8 cellular contexts compared by ENCODE assay signal in genomic region chr3:27721717-27722564, GRCh38. TPM values are rescaled to one million over a fixed set of nuclear protein-coding genes. Genes with fewer than 3 reads are reported as not detected.
A peak's percentile ranks its signal among the peaks of the same experiment; 100 is the strongest.
DNase-seq lines count a peak whose midpoint lies in the region; ATAC-seq and TF ChIP-seq lines count a peak whose summit lies in the region.

Gene EOMES (minus strand): TSS chr3:27722323. CDS start chr3:27722294, 29 bp downstream.

- peak; percentile 35 for DNase-seq in MV-4-11 (lab: John Stamatoyannopoulos, UW)
- peak; percentile 59 for DNase-seq in T-helper 9 cell
- no peak for DNase-seq in brain microvascular endothelial cell
- no peak for DNase-seq in left lobe of liver (ENCODE audit: low spot score)
- peak; percentile 59 to 63 for DNase-seq in stimulated activated CD8-positive, alpha-beta memory T cell treated with anti-CD3 and anti-CD28 coated beads, Interleukin-2, amount 100 ng/mL, for 48 hours (ENCODE audit: low read depth in 2 of 2)
- no peak for DNase-seq in amygdala (lab: John Stamatoyannopoulos, UW)

- peaks cover 94% of the 10 kb centered on the region for H3K27me3 ChIP-seq in brain microvascular endothelial cell (replicated peaks)

- peak; percentile 42; the same call in 2 of the 3 replicates for TF ChIP-seq CTCF in GM12872 (IDR thresholded peaks at IDR 0.05; ENCODE audit: insufficient read depth, low read depth, low read length)
- peak; percentile 77 for TF ChIP-seq CTCF in HEK293 (tag by site-specific recombination; IDR thresholded peaks at IDR 0.05)
- TF ChIP-seq CTCF in brain microvascular endothelial cell (IDR thresholded peaks at IDR 0.05; ENCODE audit: low read depth, low read length, missing control alignments): peak; percentile 39

- H3K27ac ChIP-seq in HEK293 (ENCODE audit: extremely low read depth, low read depth, low read length) (peak within 1 kb of the TSS; percentile 46; the same call in 1 of the 2 replicates), brain microvascular endothelial cell (no peak within 1 kb of the TSS)

- POLR2A ChIA-PET in HEK293 (lab: Yijun Ruan, JAX): interaction anchor here (1.0 to 1.4 kb wide), 2 partner anchors 9 to 10 kb away, joined by 3 to 4 read pairs; no protein-coding TSS in a partner anchor

- in situ Hi-C loops in brain microvascular endothelial cell (cut with HindIII; ENCODE audit: low pct_ligation_motif_present, low sequenced_read_pairs): no loop called here

- no peaks in the 10 kb centered on the region for H3K9me3 ChIP-seq in HEK293 (ENCODE audit: control insufficient read depth, insufficient read depth, low read depth, low read length)

- H3K4me1 ChIP-seq in HEK293 (ENCODE audit: control insufficient read depth, insufficient read depth, low read length): no peaks in the 10 kb centered on the region

- H3K4me3 ChIP-seq in HEK293 (ENCODE audit: low read depth, low read length): peak within 1 kb of the TSS; percentile 64
- peak within 1 kb of the TSS; percentile 40 for H3K4me3 ChIP-seq in brain microvascular endothelial cell (ENCODE audit: low read depth, low read length)

- CTCF ChIA-PET in HEK293 (lab: Yijun Ruan, JAX): interaction anchor here (0.6 to 2.3 kb wide), 14 partner anchors 10 to 575 kb away, joined by 3 to 26 read pairs (median 3); no protein-coding TSS in a partner anchor

- peak; percentile 54 for ATAC-seq in left lobe of liver

- H3K36me3 ChIP-seq in HEK293 (ENCODE audit: control insufficient read depth in 2 of 2, insufficient read depth in 1 of 2, low read length in 2 of 2) (peaks cover 0 to 5% of the 10 kb centered on the region in 2 experiments; a peak in 1 of 3 replicates), brain microvascular endothelial cell (replicated peaks) (no peaks in the 10 kb centered on the region)

TF ChIP-seq in HEK293, 187 proteins besides CTCF, POLR2A, EP300 and RAD21 (continues in another document):
- TF ChIP-seq, protein P1, sequence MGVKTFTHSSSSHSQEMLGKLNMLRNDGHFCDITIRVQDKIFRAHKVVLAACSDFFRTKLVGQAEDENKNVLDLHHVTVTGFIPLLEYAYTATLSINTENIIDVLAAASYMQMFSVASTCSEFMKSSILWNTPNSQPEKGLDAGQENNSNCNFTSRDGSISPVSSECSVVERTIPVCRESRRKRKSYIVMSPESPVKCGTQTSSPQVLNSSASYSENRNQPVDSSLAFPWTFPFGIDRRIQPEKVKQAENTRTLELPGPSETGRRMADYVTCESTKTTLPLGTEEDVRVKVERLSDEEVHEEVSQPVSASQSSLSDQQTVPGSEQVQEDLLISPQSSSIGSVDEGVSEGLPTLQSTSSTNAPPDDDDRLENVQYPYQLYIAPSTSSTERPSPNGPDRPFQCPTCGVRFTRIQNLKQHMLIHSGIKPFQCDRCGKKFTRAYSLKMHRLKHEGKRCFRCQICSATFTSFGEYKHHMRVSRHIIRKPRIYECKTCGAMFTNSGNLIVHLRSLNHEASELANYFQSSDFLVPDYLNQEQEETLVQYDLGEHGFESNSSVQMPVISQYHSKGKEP (tag by site-specific recombination; IDR thresholded peaks at IDR 0.05): 0 out of 2 replicates have a peak, but pooled peaks have one; percentile 21
- TF ChIP-seq, protein P2, sequence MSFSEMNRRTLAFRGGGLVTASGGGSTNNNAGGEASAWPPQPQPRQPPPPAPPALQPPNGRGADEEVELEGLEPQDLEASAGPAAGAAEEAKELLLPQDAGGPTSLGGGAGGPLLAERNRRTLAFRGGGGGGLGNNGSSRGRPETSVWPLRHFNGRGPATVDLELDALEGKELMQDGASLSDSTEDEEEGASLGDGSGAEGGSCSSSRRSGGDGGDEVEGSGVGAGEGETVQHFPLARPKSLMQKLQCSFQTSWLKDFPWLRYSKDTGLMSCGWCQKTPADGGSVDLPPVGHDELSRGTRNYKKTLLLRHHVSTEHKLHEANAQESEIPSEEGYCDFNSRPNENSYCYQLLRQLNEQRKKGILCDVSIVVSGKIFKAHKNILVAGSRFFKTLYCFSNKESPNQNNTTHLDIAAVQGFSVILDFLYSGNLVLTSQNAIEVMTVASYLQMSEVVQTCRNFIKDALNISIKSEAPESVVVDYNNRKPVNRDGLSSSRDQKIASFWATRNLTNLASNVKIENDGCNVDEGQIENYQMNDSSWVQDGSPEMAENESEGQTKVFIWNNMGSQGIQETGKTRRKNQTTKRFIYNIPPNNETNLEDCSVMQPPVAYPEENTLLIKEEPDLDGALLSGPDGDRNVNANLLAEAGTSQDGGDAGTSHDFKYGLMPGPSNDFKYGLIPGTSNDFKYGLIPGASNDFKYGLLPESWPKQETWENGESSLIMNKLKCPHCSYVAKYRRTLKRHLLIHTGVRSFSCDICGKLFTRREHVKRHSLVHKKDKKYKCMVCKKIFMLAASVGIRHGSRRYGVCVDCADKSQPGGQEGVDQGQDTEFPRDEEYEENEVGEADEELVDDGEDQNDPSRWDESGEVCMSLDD (tag by site-specific recombination; IDR thresholded peaks at IDR 0.05): 0 out of 2 replicates have a peak, but pooled peaks have one; percentile 53
- TF ChIP-seq OSR2 (tag by site-specific recombination; IDR thresholded peaks at IDR 0.05) (0 out of 2 replicates have a peak, but pooled peaks have one; percentile 29), ZBTB17 (tag by site-specific recombination; IDR thresholded peaks at IDR 0.05) (peak; percentile 30; the same call in 1 of the 2 replicates), ZFP3 (tag by site-specific recombination; IDR thresholded peaks at IDR 0.05; ENCODE audit: low read depth) (no peak), ZNF660 (tag by site-specific recombination; IDR thresholded peaks at IDR 0.05) (peak; percentile 40; the same call in 1 of the 2 replicates), SP7 (tag by site-specific recombination; IDR thresholded peaks at IDR 0.05) (peak; percentile 24; the same call in 1 of the 2 replicates), ZNF2 (tag by site-specific recombination; IDR thresholded peaks at IDR 0.05) (peak; percentile 40; the same call in 1 of the 2 replicates), PBX3 (CRISPR knock-in tag; IDR thresholded peaks at IDR 0.05) (0 out of 2 replicates have a peak, but pooled peaks have one; percentile 18), SP2 (tag by site-specific recombination; IDR thresholded peaks at IDR 0.05) (0 out of 2 replicates have a peak, but pooled peaks have one; percentile 10), GLIS1 (tag by site-specific recombination; IDR thresholded peaks at IDR 0.05) (peak; percentile 27; the same call in 1 of the 2 replicates), GFI1B (tag by site-specific recombination; IDR thresholded peaks at IDR 0.05) (no peak), ZNF433 (tag by site-specific recombination; IDR thresholded peaks at IDR 0.05; ENCODE audit: low read depth) (no peak), ZIC2 (tag by site-specific recombination; IDR thresholded peaks at IDR 0.05) (peak; percentile 6; the same call in 1 of the 2 replicates), ZNF366 (tag by site-specific recombination; conservative IDR thresholded peaks at IDR 0.05) (peak; percentile 60), ZNF792 (tag by site-specific recombination; IDR thresholded peaks at IDR 0.05) (no peak), ZNF600 (tag by site-specific recombination; IDR thresholded peaks at IDR 0.05) (no peak), ZBTB20 (tag by site-specific recombination; IDR thresholded peaks at IDR 0.05) (peak; percentile 84), GLI4 (tag by site-specific recombination; IDR thresholded peaks at IDR 0.05) (no peak), ZXDB (tag by site-specific recombination; IDR thresholded peaks at IDR 0.05) (peak; percentile 77)
- TF ChIP-seq, protein P3, sequence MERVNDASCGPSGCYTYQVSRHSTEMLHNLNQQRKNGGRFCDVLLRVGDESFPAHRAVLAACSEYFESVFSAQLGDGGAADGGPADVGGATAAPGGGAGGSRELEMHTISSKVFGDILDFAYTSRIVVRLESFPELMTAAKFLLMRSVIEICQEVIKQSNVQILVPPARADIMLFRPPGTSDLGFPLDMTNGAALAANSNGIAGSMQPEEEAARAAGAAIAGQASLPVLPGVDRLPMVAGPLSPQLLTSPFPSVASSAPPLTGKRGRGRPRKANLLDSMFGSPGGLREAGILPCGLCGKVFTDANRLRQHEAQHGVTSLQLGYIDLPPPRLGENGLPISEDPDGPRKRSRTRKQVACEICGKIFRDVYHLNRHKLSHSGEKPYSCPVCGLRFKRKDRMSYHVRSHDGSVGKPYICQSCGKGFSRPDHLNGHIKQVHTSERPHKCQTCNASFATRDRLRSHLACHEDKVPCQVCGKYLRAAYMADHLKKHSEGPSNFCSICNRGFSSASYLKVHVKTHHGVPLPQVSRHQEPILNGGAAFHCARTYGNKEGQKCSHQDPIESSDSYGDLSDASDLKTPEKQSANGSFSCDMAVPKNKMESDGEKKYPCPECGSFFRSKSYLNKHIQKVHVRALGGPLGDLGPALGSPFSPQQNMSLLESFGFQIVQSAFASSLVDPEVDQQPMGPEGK (tag by site-specific recombination; IDR thresholded peaks at IDR 0.05): peak; percentile 59
- TF ChIP-seq, protein P4, sequence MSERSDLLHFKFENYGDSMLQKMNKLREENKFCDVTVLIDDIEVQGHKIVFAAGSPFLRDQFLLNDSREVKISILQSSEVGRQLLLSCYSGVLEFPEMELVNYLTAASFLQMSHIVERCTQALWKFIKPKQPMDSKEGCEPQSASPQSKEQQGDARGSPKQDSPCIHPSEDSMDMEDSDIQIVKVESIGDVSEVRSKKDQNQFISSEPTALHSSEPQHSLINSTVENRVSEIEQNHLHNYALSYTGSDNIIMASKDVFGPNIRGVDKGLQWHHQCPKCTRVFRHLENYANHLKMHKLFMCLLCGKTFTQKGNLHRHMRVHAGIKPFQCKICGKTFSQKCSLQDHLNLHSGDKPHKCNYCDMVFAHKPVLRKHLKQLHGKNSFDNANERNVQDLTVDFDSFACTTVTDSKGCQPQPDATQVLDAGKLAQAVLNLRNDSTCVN (tag by site-specific recombination; optimal IDR thresholded peaks at IDR 0.05): peak; percentile 80

RNA-seq across cellular contexts. Expression of gene EOMES, which starts in this region (rescaled TPM):
- 0.08 TPM for total RNA-seq in left lobe of liver

Comparison
In these comparisons a context has a peak if more than half of its experiments do, and no peak if none do; other contexts are left out.
1. Peak in ATAC-seq in left lobe of liver; RNA of the gene not detected or under 1 TPM.
2. DNase-seq: peak in MV-4-11 (single experiment), T-helper 9 cell (single experiment) and stimulated activated CD8-positive, alpha-beta memory T cell treated with anti-CD3 and anti-CD28 coated beads, Interleukin-2, amount 100 ng/mL, for 48 hours (2 of 2); none in brain microvascular endothelial cell (single experiment), left lobe of liver (single experiment) and amygdala (0 of 56).
3. Peak in every context shown above with its lines, with median percentiles within 50 percentile points of each other: CTCF ChIP-seq.